Comparison of ENCODE assay signal across 16 cellular contexts in the genomic region with DNA sequence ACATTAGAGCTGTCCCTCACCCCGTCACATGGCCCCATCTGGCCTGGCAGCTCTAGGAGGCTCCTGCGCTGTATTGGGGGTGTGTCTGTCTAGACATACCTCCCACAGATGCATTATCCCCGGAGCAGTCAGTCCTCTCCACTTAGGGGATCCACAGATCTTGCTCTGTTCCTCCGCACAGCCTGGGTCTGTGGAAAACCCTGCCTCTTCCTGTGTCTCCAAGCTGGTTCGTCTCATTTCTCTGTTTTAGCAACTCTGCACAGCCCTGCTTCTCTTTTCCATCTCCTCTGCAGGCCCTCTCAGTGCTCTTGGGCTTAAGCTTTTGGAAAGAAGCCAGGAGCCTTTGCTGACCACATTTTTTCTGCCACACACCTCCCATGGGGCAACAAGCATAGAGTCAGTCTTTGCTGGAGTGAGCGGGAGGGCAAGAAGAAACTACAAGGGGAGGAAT.
DNase-seq lines count a peak whose midpoint lies in the region; ATAC-seq and TF ChIP-seq lines count a peak whose summit lies in the region.
"Had no signal": no experiment of that assay in that cellular context is flagged by ENCODE, and none has a peak within 500 bp of the region (broad histone marks: within the 10 kb centered on the region; RNA-seq: fewer than 3 reads in every experiment).

No MANE protein-coding gene starts in this region.

- peak; percentile 16 for DNase-seq in activated CD8-positive, alpha-beta memory T cell treated with anti-CD3 and anti-CD28 coated beads, Interleukin-2, amount 10 ng/mL, durations not matched to agents 7 days and 5 days
- DNase-seq in activated CD8-positive, alpha-beta memory T cell treated with anti-CD3 and anti-CD28 coated beads for 24 hours, result no peak
- DNase-seq in adrenal gland (peak in 4 of 7 donors; percentile 1 to 39 (median 12)), right cardiac atrium (no peak), ureter (ENCODE audit: low spot score) (peak; percentile 36), GM23338 (ENCODE audit: low spot score) (no peak)
- DNase-seq: activated B cell treated with CpG ODN at 0.5 μM for 24 hours; erythroblast; MG63; stimulated activated naive CD8-positive, alpha-beta T cell treated with anti-CD3 and anti-CD28 coated beads, Interleukin-15, amount 100 ng/mL, for 72 hours had no signal

- no peak overlapping the region for H3K27ac Mint-ChIP-seq in activated CD8-positive, alpha-beta memory T cell treated with anti-CD3 and anti-CD28 coated beads, Interleukin-2, amount 10 ng/mL, durations not matched to agents 7 days and 5 days
- H3K27ac Mint-ChIP-seq in GM23338, result no peak overlapping the region
- H3K27ac Mint-ChIP-seq: activated B cell treated with CpG ODN at 0.5 μM for 24 hours; activated naive CD4-positive, alpha-beta T cell treated with anti-CD3 and anti-CD28 coated beads, Interleukin-2, amount 50 U/mL, for 24 hours; natural killer cell treated with Interleukin-12 subunit alpha and Interleukin-12 subunit beta and Interleukin-15 and Interleukin-18, amount 100 ng/mL, for 72 hours; stimulated activated naive CD8-positive, alpha-beta T cell treated with anti-CD3 and anti-CD28 coated beads, Interleukin-15, amount 100 ng/mL, for 72 hours had no signal

- no peak overlapping the region for H3K4me3 Mint-ChIP-seq in activated CD8-positive, alpha-beta memory T cell treated with anti-CD3 and anti-CD28 coated beads, Interleukin-2, amount 10 ng/mL, durations not matched to agents 7 days and 5 days
- no peak overlapping the region for H3K4me3 Mint-ChIP-seq in GM23338
- H3K4me3 Mint-ChIP-seq: activated B cell treated with CpG ODN at 0.5 μM for 24 hours; activated naive CD4-positive, alpha-beta T cell treated with anti-CD3 and anti-CD28 coated beads, Interleukin-2, amount 50 U/mL, for 24 hours; central memory CD8-positive, alpha-beta T cell; natural killer cell treated with Interleukin-12 subunit alpha and Interleukin-12 subunit beta and Interleukin-15 and Interleukin-18, amount 100 ng/mL, for 72 hours; stimulated activated naive CD8-positive, alpha-beta T cell treated with anti-CD3 and anti-CD28 coated beads, Interleukin-15, amount 100 ng/mL, for 72 hours had no signal

- H3K9me3 ChIP-seq in adrenal gland (replicated peaks in 1 of 3) (no peaks in the 10 kb centered on the region), right cardiac atrium (ENCODE audit: control insufficient read depth, low read length) (no peaks in the 10 kb centered on the region)
- H3K9me3 ChIP-seq: MG63 had no signal

- no peaks in the 10 kb centered on the region for H4K20me1 ChIP-seq in GM23338 (replicated peaks; ENCODE audit: insufficient read depth)

- H3K36me3 ChIP-seq in adrenal gland (replicated peaks in 1 of 2) (no peaks in the 10 kb centered on the region), GM23338 (ENCODE audit: insufficient read depth) (no peaks in the 10 kb centered on the region)
- H3K36me3 ChIP-seq: MG63 had no signal

- no peak for ATAC-seq in activated CD8-positive, alpha-beta memory T cell treated with anti-CD3 and anti-CD28 coated beads, Interleukin-2, amount 10 ng/mL, durations not matched to agents 7 days and 5 days
- ATAC-seq in right cardiac atrium, result peak; percentile 34 to 38
- no peak for ATAC-seq in GM21447 (IDR thresholded peaks at IDR 0.05; ENCODE audit: unreplicated experiment)
- no peak for ATAC-seq in GM23338
- ATAC-seq in GM21360 (IDR thresholded peaks at IDR 0.05; ENCODE audit: unreplicated experiment), result no peak
- ATAC-seq: natural killer cell treated with Interleukin-12 subunit alpha and Interleukin-12 subunit beta and Interleukin-15 and Interleukin-18, amount 100 ng/mL, for 72 hours; SK-N-SH treated with all-trans-retinoic acid at 6 μM for 48 hours; stimulated activated naive CD8-positive, alpha-beta T cell treated with anti-CD3 and anti-CD28 coated beads, Interleukin-15, amount 100 ng/mL, for 72 hours had no signal

- H3K9me2 ChIP-seq in GM23338 (ENCODE audit: insufficient read depth), result no peaks in the 10 kb centered on the region

- H3K27ac ChIP-seq in adrenal gland (no peak overlapping the region), right cardiac atrium (ENCODE audit: low read length) (no peak overlapping the region), GM23338 (ENCODE audit: low read depth) (no peak overlapping the region)

- H3K4me1 ChIP-seq in adrenal gland (replicated peaks in 1 of 2), result no peaks in the 10 kb centered on the region
- H3K4me1 ChIP-seq in right cardiac atrium (ENCODE audit: control insufficient read depth, insufficient read depth, low read length), result no peaks in the 10 kb centered on the region
- H3K4me1 ChIP-seq in GM23338 (ENCODE audit: insufficient read depth), result no peaks in the 10 kb centered on the region

- no peaks in the 10 kb centered on the region for H3K79me2 ChIP-seq in GM23338 (replicated peaks; ENCODE audit: insufficient read depth)

- WGBS in adrenal gland, 4 donors, result 59 to 66% (median 64%) methylated on average over 5 to 6 of the region's 6 CpGs
- WGBS in right cardiac atrium, result 54% methylated on average over 6 of the region's 6 CpGs

- no peaks in the 10 kb centered on the region for H3K27me3 ChIP-seq in adrenal gland
- H3K27me3 ChIP-seq in right cardiac atrium (ENCODE audit: control insufficient read depth, insufficient read depth), result no peaks in the 10 kb centered on the region
- H3K27me3 ChIP-seq in GM23338 (ENCODE audit: insufficient read depth), result no peaks in the 10 kb centered on the region
- H3K27me3 ChIP-seq: MG63 had no signal

- no peaks in the 10 kb centered on the region for H3K4me1 Mint-ChIP-seq in activated CD8-positive, alpha-beta memory T cell treated with anti-CD3 and anti-CD28 coated beads, Interleukin-2, amount 10 ng/mL, durations not matched to agents 7 days and 5 days
- peaks cover 13% of the 10 kb centered on the region for H3K4me1 Mint-ChIP-seq in GM23338
- H3K4me1 Mint-ChIP-seq: activated B cell treated with CpG ODN at 0.5 μM for 24 hours; activated naive CD4-positive, alpha-beta T cell treated with anti-CD3 and anti-CD28 coated beads, Interleukin-2, amount 50 U/mL, for 24 hours; central memory CD8-positive, alpha-beta T cell; stimulated activated naive CD8-positive, alpha-beta T cell treated with anti-CD3 and anti-CD28 coated beads, Interleukin-15, amount 100 ng/mL, for 72 hours had no signal

- CTCF ChIA-PET in activated CD8-positive, alpha-beta memory T cell treated with anti-CD3 and anti-CD28 coated beads, Interleukin-2, amount 10 ng/mL, durations not matched to agents 7 days and 5 days (lab: Charles Lee), result interaction anchor here (0.7 kb wide), 1 partner anchor 76 kb away, joined by 3 read pairs; no protein-coding TSS in a partner anchor

- H3F3A ChIP-seq in GM23338 (replicated peaks; ENCODE audit: low read depth), result no peaks in the 10 kb centered on the region

- intact Hi-C loops in adrenal gland (cut with DNase I) (no loop called here), right cardiac atrium (cut with DNase I) (no loop called here)

- no peaks in the 10 kb centered on the region for H3K36me3 Mint-ChIP-seq in activated CD8-positive, alpha-beta memory T cell treated with anti-CD3 and anti-CD28 coated beads, Interleukin-2, amount 10 ng/mL, durations not matched to agents 7 days and 5 days
- no peaks in the 10 kb centered on the region for H3K36me3 Mint-ChIP-seq in GM23338 (ENCODE audit: low read depth)
- H3K36me3 Mint-ChIP-seq: activated naive CD4-positive, alpha-beta T cell treated with anti-CD3 and anti-CD28 coated beads, Interleukin-2, amount 50 U/mL, for 24 hours; natural killer cell treated with Interleukin-12 subunit alpha and Interleukin-12 subunit beta and Interleukin-15 and Interleukin-18, amount 100 ng/mL, for 72 hours had no signal

- no peak for TF ChIP-seq CTCF in adrenal gland (IDR thresholded peaks at IDR 0.05)
- no peak for TF ChIP-seq CTCF in GM23338 (conservative IDR thresholded peaks at IDR 0.05; ENCODE audit: low read depth in 2 of 2)

- H3K27me3 Mint-ChIP-seq in activated CD8-positive, alpha-beta memory T cell treated with anti-CD3 and anti-CD28 coated beads, Interleukin-2, amount 10 ng/mL, durations not matched to agents 7 days and 5 days, result peaks cover 2% of the 10 kb centered on the region
- H3K27me3 Mint-ChIP-seq in GM23338 (ENCODE audit: insufficient read depth, low read depth, poor library complexity), result peaks cover 16% of the 10 kb centered on the region

- no peak overlapping the region for H2AFZ ChIP-seq in GM23338

- no peak overlapping the region for H3K4me2 ChIP-seq in GM23338

- no peak for TF ChIP-seq POLR2A in adrenal gland (IDR thresholded peaks at IDR 0.05)

- no peaks in the 10 kb centered on the region for H3K9me3 Mint-ChIP-seq in activated CD8-positive, alpha-beta memory T cell treated with anti-CD3 and anti-CD28 coated beads, Interleukin-2, amount 10 ng/mL, durations not matched to agents 7 days and 5 days (ENCODE audit: low read depth)
- H3K9me3 Mint-ChIP-seq in GM23338, result no peaks in the 10 kb centered on the region; the same call in 2 of the 3 replicates
- H3K9me3 Mint-ChIP-seq: activated B cell treated with CpG ODN at 0.5 μM for 24 hours; activated naive CD4-positive, alpha-beta T cell treated with anti-CD3 and anti-CD28 coated beads, Interleukin-2, amount 50 U/mL, for 24 hours; central memory CD8-positive, alpha-beta T cell; natural killer cell treated with Interleukin-12 subunit alpha and Interleukin-12 subunit beta and Interleukin-15 and Interleukin-18, amount 100 ng/mL, for 72 hours; stimulated activated naive CD8-positive, alpha-beta T cell treated with anti-CD3 and anti-CD28 coated beads, Interleukin-15, amount 100 ng/mL, for 72 hours had no signal

- H3K4me3 ChIP-seq in adrenal gland, result no peak overlapping the region
- no peak overlapping the region for H3K4me3 ChIP-seq in right cardiac atrium (ENCODE audit: low read length)
- no peak overlapping the region for H3K4me3 ChIP-seq in GM23338
- H3K4me3 ChIP-seq: MG63 had no signal

TF ChIP-seq in GM23338, 12 proteins besides CTCF, POLR2A, EP300 and RAD21:
- TF ChIP-seq STAT1 (IDR thresholded peaks at IDR 0.05; ENCODE audit: unreplicated experiment), result no peak
- TF ChIP-seq, protein P1, sequence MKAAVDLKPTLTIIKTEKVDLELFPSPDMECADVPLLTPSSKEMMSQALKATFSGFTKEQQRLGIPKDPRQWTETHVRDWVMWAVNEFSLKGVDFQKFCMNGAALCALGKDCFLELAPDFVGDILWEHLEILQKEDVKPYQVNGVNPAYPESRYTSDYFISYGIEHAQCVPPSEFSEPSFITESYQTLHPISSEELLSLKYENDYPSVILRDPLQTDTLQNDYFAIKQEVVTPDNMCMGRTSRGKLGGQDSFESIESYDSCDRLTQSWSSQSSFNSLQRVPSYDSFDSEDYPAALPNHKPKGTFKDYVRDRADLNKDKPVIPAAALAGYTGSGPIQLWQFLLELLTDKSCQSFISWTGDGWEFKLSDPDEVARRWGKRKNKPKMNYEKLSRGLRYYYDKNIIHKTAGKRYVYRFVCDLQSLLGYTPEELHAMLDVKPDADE (IDR thresholded peaks at IDR 0.05), result no peak

Comparison
In these comparisons a context has a peak if more than half of its experiments do, and no peak if none do; other contexts are left out.
1. DNase-seq: peak in activated CD8-positive, alpha-beta memory T cell treated with anti-CD3 and anti-CD28 coated beads, Interleukin-2, amount 10 ng/mL, durations not matched to agents 7 days and 5 days (single experiment), adrenal gland (4 of 7) and ureter (single experiment); none in activated CD8-positive, alpha-beta memory T cell treated with anti-CD3 and anti-CD28 coated beads for 24 hours (single experiment), right cardiac atrium (0 of 3) and GM23338 (single experiment).
2. ATAC-seq: peak in right cardiac atrium (2 of 2); none in activated CD8-positive, alpha-beta memory T cell treated with anti-CD3 and anti-CD28 coated beads, Interleukin-2, amount 10 ng/mL, durations not matched to agents 7 days and 5 days (single experiment), GM21447 (single experiment), GM23338 (single experiment) and GM21360 (single experiment).